In genomic region chr7:78055160-78055559, GRCh38 we compare ENCODE assay signal across 15 cellular contexts.
"Had no signal": no experiment of that assay in that cellular context is flagged by ENCODE, and none has a peak within 500 bp of the region (broad histone marks: within the 10 kb centered on the region; RNA-seq: fewer than 3 reads in every experiment).

No MANE protein-coding gene starts in this region.

- DNase-seq: activated CD4-positive, alpha-beta T cell treated with anti-CD3 and anti-CD28 coated beads, Interleukin-2, amount 50 U/mL, for 1 hour; activated CD8-positive, alpha-beta memory T cell treated with anti-CD3 and anti-CD28 coated beads for 24 hours; activated gamma-delta T cell treated with Interleukin-2 at 50 U/mL for 16 hours; amniotic stem cell; central memory CD4-positive, alpha-beta T cell; foreskin keratinocyte; head of caudate nucleus; immature natural killer cell; sigmoid colon; spleen had no signal

- H3K27ac Mint-ChIP-seq: activated naive CD8-positive, alpha-beta T cell; immature natural killer cell; nephron had no signal

- H3K4me1 Mint-ChIP-seq: immature natural killer cell had no signal

- H3K27me3 ChIP-seq: sigmoid colon, spleen had no signal

- H3K4me1 ChIP-seq: foreskin keratinocyte, sigmoid colon, spleen had no signal

- H3K36me3 Mint-ChIP-seq: activated naive CD8-positive, alpha-beta T cell; immature natural killer cell had no signal

- H3K27ac ChIP-seq: coronary artery, foreskin keratinocyte, sigmoid colon, spleen, thoracic aorta had no signal

- H3K4me3 Mint-ChIP-seq: activated naive CD8-positive, alpha-beta T cell; immature natural killer cell; nephron had no signal

- FAIRE-seq: endothelial cell of umbilical vein had no signal

- H3K9me3 Mint-ChIP-seq: nephron had no signal

- H3K9me3 ChIP-seq: sigmoid colon, spleen, thoracic aorta had no signal

- H3K4me3 ChIP-seq: coronary artery, sigmoid colon, spleen, thoracic aorta had no signal

- H3K36me3 ChIP-seq: sigmoid colon, spleen, thoracic aorta had no signal
